13 cellular contexts compared by ENCODE assay signal in genomic region chr11:121309688-121310087, GRCh38. TPM values are rescaled to one million over a fixed set of nuclear protein-coding genes. Genes with fewer than 3 reads are reported as not detected.
DNase-seq lines count a peak whose midpoint lies in the region; ATAC-seq and FAIRE-seq lines count a peak whose summit lies in the region.
"Had no signal": no experiment of that assay in that cellular context is flagged by ENCODE, and none has a peak within 500 bp of the region (broad histone marks: within the 10 kb centered on the region; RNA-seq: fewer than 3 reads in every experiment).

No MANE protein-coding gene starts in this region.

- ATAC-seq in GM21528 (IDR thresholded peaks at IDR 0.05; ENCODE audit: low FRiP score, unreplicated experiment) (peak; percentile 84), HG03159 (IDR thresholded peaks at IDR 0.05; ENCODE audit: unreplicated experiment) (peak; percentile 74)
- peak; percentile 82 for ATAC-seq in stimulated activated memory B cell treated with anti-CD40 and anti-IgM and Interleukin-4, amounts not matched to agents 10 μg/mL and 1 μg/mL and 100 μg/mL, for 72 hours

- no peak for DNase-seq in activated T-cell treated with anti-CD3 and anti-CD28 coated beads, Interleukin-2, amount 50 U/mL, for 24 hours
- no peak for DNase-seq in activated T-cell treated with anti-CD3 and anti-CD28 coated beads, Interleukin-2, amount 50 U/mL, for 1 hour
- DNase-seq in HCEC 1CT (no peak), frontal cortex (ENCODE audit: low spot score in 2 of 2) (no peak)
- no peak for DNase-seq in effector CD8-positive, alpha-beta T cell (lab: John Stamatoyannopoulos, UW)
- DNase-seq: activated CD4-positive, alpha-beta T cell treated with anti-CD3 and anti-CD28 coated beads for 48 hours; erythroblast; NCI-H146; RPMI8226 had no signal

- H3K9me3 Mint-ChIP-seq in activated T-cell treated with anti-CD3 and anti-CD28 coated beads, Interleukin-2, amount 50 U/mL, for 24 hours = peaks cover 3% of the 10 kb centered on the region
- no peaks in the 10 kb centered on the region for H3K9me3 Mint-ChIP-seq in stimulated activated memory B cell treated with anti-CD40 and anti-IgM and Interleukin-4, amounts not matched to agents 10 μg/mL and 1 μg/mL and 100 μg/mL, for 72 hours

- H3K27ac Mint-ChIP-seq in activated T-cell treated with anti-CD3 and anti-CD28 coated beads, Interleukin-2, amount 50 U/mL, for 24 hours = peak overlapping the region; percentile 13
- no peak overlapping the region for H3K27ac Mint-ChIP-seq in stimulated activated memory B cell treated with anti-CD40 and anti-IgM and Interleukin-4, amounts not matched to agents 10 μg/mL and 1 μg/mL and 100 μg/mL, for 72 hours

- no peaks in the 10 kb centered on the region for H3K27me3 Mint-ChIP-seq in activated T-cell treated with anti-CD3 and anti-CD28 coated beads, Interleukin-2, amount 50 U/mL, for 24 hours
- H3K27me3 Mint-ChIP-seq in stimulated activated memory B cell treated with anti-CD40 and anti-IgM and Interleukin-4, amounts not matched to agents 10 μg/mL and 1 μg/mL and 100 μg/mL, for 72 hours = no peaks in the 10 kb centered on the region

- no peak for FAIRE-seq in frontal cortex (lab: Jason Lieb, UNC)
- FAIRE-seq: islet of Langerhans had no signal

- peaks cover 56% of the 10 kb centered on the region for H3K36me3 Mint-ChIP-seq in activated T-cell treated with anti-CD3 and anti-CD28 coated beads, Interleukin-2, amount 50 U/mL, for 24 hours (ENCODE audit: low read depth)
- peaks cover 54% of the 10 kb centered on the region for H3K36me3 Mint-ChIP-seq in stimulated activated memory B cell treated with anti-CD40 and anti-IgM and Interleukin-4, amounts not matched to agents 10 μg/mL and 1 μg/mL and 100 μg/mL, for 72 hours

- H3K4me1 Mint-ChIP-seq in activated T-cell treated with anti-CD3 and anti-CD28 coated beads, Interleukin-2, amount 50 U/mL, for 24 hours (ENCODE audit: low read depth) = peaks cover 42% of the 10 kb centered on the region
- peaks cover 16% of the 10 kb centered on the region for H3K4me1 Mint-ChIP-seq in stimulated activated memory B cell treated with anti-CD40 and anti-IgM and Interleukin-4, amounts not matched to agents 10 μg/mL and 1 μg/mL and 100 μg/mL, for 72 hours

- H3K4me3 Mint-ChIP-seq in activated T-cell treated with anti-CD3 and anti-CD28 coated beads, Interleukin-2, amount 50 U/mL, for 24 hours = no peak overlapping the region
- H3K4me3 Mint-ChIP-seq in stimulated activated memory B cell treated with anti-CD40 and anti-IgM and Interleukin-4, amounts not matched to agents 10 μg/mL and 1 μg/mL and 100 μg/mL, for 72 hours = no peak overlapping the region

RNA-seq across cellular contexts. Expression of gene SC5D, which starts 17.1 kb away (rescaled TPM):
- total RNA-seq in frontal cortex = 170 TPM
